Comparison of ENCODE assay signal across 32 cellular contexts in the genomic region with DNA sequence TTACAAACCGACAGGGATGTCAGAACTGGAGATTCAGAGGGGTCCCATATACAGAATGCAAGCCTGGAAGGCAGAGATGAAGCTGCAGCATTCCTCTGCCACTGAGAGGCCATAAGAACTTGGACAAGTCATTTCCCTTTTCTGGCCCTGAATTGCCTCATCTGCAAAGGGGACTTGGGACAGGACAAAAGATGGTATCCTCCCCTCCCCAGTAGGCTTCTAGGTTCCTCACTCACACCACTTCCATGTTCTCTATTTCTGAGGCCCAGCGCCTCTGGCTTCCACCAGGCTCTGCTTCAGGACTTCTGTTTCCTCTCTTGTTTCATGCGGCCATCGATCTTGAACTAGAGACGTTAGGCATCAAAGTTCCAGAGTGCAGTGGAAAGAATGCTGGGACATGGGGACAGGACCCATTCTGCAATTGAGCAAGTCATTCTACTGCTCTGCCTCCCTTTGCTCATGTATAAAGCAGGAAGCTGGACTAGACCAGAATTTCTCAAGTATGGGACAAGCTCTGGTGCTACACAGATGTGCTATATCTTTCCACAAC. TPM values are rescaled to one million over a fixed set of nuclear protein-coding genes. Genes with fewer than 3 reads are reported as not detected.
A peak's percentile ranks its signal among the peaks of the same experiment; 100 is the strongest.
DNase-seq lines count a peak whose midpoint lies in the region; ATAC-seq, FAIRE-seq and TF ChIP-seq lines count a peak whose summit lies in the region.
"Had no signal": no experiment of that assay in that cellular context is flagged by ENCODE, and none has a peak within 500 bp of the region (broad histone marks: within the 10 kb centered on the region; RNA-seq: fewer than 3 reads in every experiment).

No MANE protein-coding gene starts in this region.

- DNase-seq in AML-193 (lab: John Stamatoyannopoulos, UW) (peak; percentile 60 to 81), MV-4-11 (lab: John Stamatoyannopoulos, UW) (peak; percentile 76), H1 (ENCODE audit: low read depth in 1 of 2, low spot score in 2 of 2) (no peak), NCI-H446 treated with DMSO at 0.1 percent for 48 hours (lab: John Stamatoyannopoulos, UW) (no peak)
- no peak for DNase-seq in activated CD4-positive, alpha-beta T cell treated with anti-CD3 and anti-CD28 coated beads for 36 hours
- DNase-seq: activated CD4-positive, alpha-beta T cell treated with anti-CD3 and anti-CD28 coated beads for 48 hours; activated effector memory CD4-positive, alpha-beta T cell treated with anti-CD3 and anti-CD28 coated beads, Interleukin-2, amount 50 U/mL, for 16 hours; activated naive CD8-positive, alpha-beta T cell treated with anti-CD3 and anti-CD28 coated beads for 36 hours; activated T-cell treated with anti-CD3 and anti-CD28 coated beads, Interleukin-2, amount 50 U/mL, for 1 hour; C1 segment of cervical spinal cord; DND-41; gastrocnemius medialis; hypothalamus; immature natural killer cell; Karpas-422; mesendoderm; NCI-H1105; NCI-H187 treated with DMSO at 0.1 percent for 48 hours; NCI-H524 treated with DMSO at 0.1 percent for 48 hours; nucleus accumbens; RPMI8226; stimulated activated naive CD8-positive, alpha-beta T cell treated with anti-CD3 and anti-CD28 coated beads, Interleukin-15, amount 100 ng/mL, for 72 hours had no signal

- H2BK12ac ChIP-seq in H1 (ENCODE audit: low read depth, low read length) = no peak overlapping the region

- CTCF ChIA-PET in H1 (lab: Charles Lee; ENCODE audit: partially characterized antibody) = interaction anchor here (1.3 to 5.8 kb wide), 4 partner anchors 10 to 123 kb away, joined by 4 to 39 read pairs (median 7); no protein-coding TSS in a partner anchor
- CTCF ChIA-PET in activated CD4-positive, alpha-beta T cell treated with anti-CD3 and anti-CD28 coated beads for 36 hours (lab: Charles Lee) = no interaction called here

- H3K14ac ChIP-seq in H1 (ENCODE audit: insufficient read length) = no peak overlapping the region

- H3K36me3 ChIP-seq in H1 (ENCODE audit: control insufficient read depth in 2 of 4, insufficient read depth in 4 of 4, low read length in 3 of 4) (no peaks in the 10 kb centered on the region), neutrophil (no peaks in the 10 kb centered on the region)
- H3K36me3 ChIP-seq: gastrocnemius medialis had no signal

- TF ChIP-seq CTCF in H1 (IDR thresholded peaks at IDR 0.05; ENCODE audit: control extremely low read depth in 1 of 3, insufficient read depth in 1 of 3, low read depth in 1 of 3, low read length in 3 of 3) = no peak
- TF ChIP-seq CTCF in neutrophil (IDR thresholded peaks at IDR 0.05) = no peak

- H2BK15ac ChIP-seq in H1 (ENCODE audit: low read length) = 0 out of 2 replicates have a peak overlapping the region, but pooled peaks have one; percentile 31

- H3K79me1 ChIP-seq in H1 (ENCODE audit: low read depth, low read length) = no peaks in the 10 kb centered on the region

- no peak overlapping the region for H3K4ac ChIP-seq in H1 (replicated peaks; ENCODE audit: insufficient read length, low read depth, low read length)

- no peaks in the 10 kb centered on the region for H3K79me2 ChIP-seq in H1 (ENCODE audit: control insufficient read depth in 1 of 2, insufficient read depth in 2 of 2, low read length in 2 of 2)

- H4K8ac ChIP-seq in H1 (ENCODE audit: extremely low read depth, insufficient read depth, low read length) = no peak overlapping the region

- intact Hi-C loops in activated CD4-positive, alpha-beta T cell treated with anti-CD3 and anti-CD28 coated beads for 36 hours (cut with DNase I, micrococcal nuclease) = no loop called here

- no peak overlapping the region for H4K91ac ChIP-seq in H1 (replicated peaks; ENCODE audit: insufficient read length, low read length)

- 86% methylated on average over 5 of the region's 5 CpGs; no CpG with 5 or more reads in 1 of the 2 experiments for WGBS in H1 (ENCODE audit: extremely low coverage in 1 of 2, insufficient coverage in 1 of 2, insufficient read length in 1 of 2, insufficient replicate concordance in 2 of 2, low coverage in 1 of 2, low lambda C conversion rate in 2 of 2, missing lambda C conversion rate in 1 of 2), 2 experiments

- no peak overlapping the region for H3K18ac ChIP-seq in H1 (ENCODE audit: extremely low read depth, low read length)

- no peak overlapping the region for H2BK5ac ChIP-seq in H1 (ENCODE audit: low read depth, low read length)

- TF ChIP-seq RAD21 in H1 (IDR thresholded peaks at IDR 0.05 in 1 of 2, conservative IDR thresholded peaks at IDR 0.05 in 1 of 2; ENCODE audit: low read depth in 2 of 2, low read length in 2 of 2) = no peak

- H4K20me1 ChIP-seq in H1 (replicated peaks in 1 of 2; ENCODE audit: control insufficient read depth in 1 of 2, insufficient read depth in 2 of 2, low read length in 2 of 2) = no peaks in the 10 kb centered on the region

- H3K27ac ChIP-seq in H1 (ENCODE audit: low read depth, low read length) (no peak overlapping the region), neutrophil (peak overlapping the region; percentile 73)
- H3K27ac ChIP-seq: gastrocnemius medialis, VCaP had no signal

- TF ChIP-seq POLR2A in H1 (IDR thresholded peaks at IDR 0.05; ENCODE audit: control extremely low read depth in 1 of 2, low read depth in 2 of 2, low read length in 2 of 2) = no peak

- peaks cover 2% of the 10 kb centered on the region for H3K27me3 Mint-ChIP-seq in activated CD4-positive, alpha-beta T cell treated with anti-CD3 and anti-CD28 coated beads for 36 hours
- H3K27me3 Mint-ChIP-seq: dendritic cell treated with granulocyte-macrophage colony-stimulating factor and Interleukin-4, amounts not matched to agents 40 ng/mL and 50 ng/mL, for 4 days had no signal

- H3K23ac ChIP-seq in H1 (ENCODE audit: insufficient read length) = no peak overlapping the region

- ATAC-seq in activated CD4-positive, alpha-beta T cell treated with anti-CD3 and anti-CD28 coated beads for 36 hours = no peak
- no peak for ATAC-seq in HG02623 (IDR thresholded peaks at IDR 0.05; ENCODE audit: unreplicated experiment)
- ATAC-seq: gastrocnemius medialis; HCT116; SK-N-SH treated with all-trans-retinoic acid at 6 μM for 48 hours; stimulated activated naive CD8-positive, alpha-beta T cell treated with anti-CD3 and anti-CD28 coated beads, Interleukin-15, amount 100 ng/mL, for 72 hours had no signal

- no peaks in the 10 kb centered on the region; a peak in 2 of 7 replicates for H3K4me1 ChIP-seq in H1 (replicated peaks in 1 of 4; ENCODE audit: control insufficient read depth in 3 of 4, insufficient read depth in 4 of 4, low read length in 3 of 4)
- peaks cover 30 to 32% of the 10 kb centered on the region in 2 experiments for H3K4me1 ChIP-seq in neutrophil (ENCODE audit: control insufficient read depth in 1 of 2, insufficient read depth in 1 of 2, low read depth in 1 of 2, low read length in 1 of 2)

- FAIRE-seq in H1 (lab: Jason Lieb, UNC) = no peak
- FAIRE-seq: astrocyte had no signal

- POLR2A ChIA-PET in H1 (lab: Charles Lee; ENCODE audit: partially characterized antibody) = interaction anchor here (1.5 kb wide), 1 partner anchor 9 kb away, joined by 3 read pairs; no protein-coding TSS in a partner anchor
- POLR2A ChIA-PET in activated CD4-positive, alpha-beta T cell treated with anti-CD3 and anti-CD28 coated beads for 36 hours (lab: Charles Lee) = no interaction called here

- no peak overlapping the region for H3K4me3 ChIP-seq in H1 (ENCODE audit: extremely low read depth in 1 of 4, insufficient read depth in 2 of 4, low read depth in 3 of 4, low read length in 4 of 4)
- H3K4me3 ChIP-seq in neutrophil (ENCODE audit: low read depth in 1 of 2, low read length in 1 of 2) = peak overlapping the region in 1 of 2 experiments; percentile 24
- H3K4me3 ChIP-seq: gastrocnemius medialis had no signal

- H3K36me3 Mint-ChIP-seq in activated CD4-positive, alpha-beta T cell treated with anti-CD3 and anti-CD28 coated beads for 36 hours (ENCODE audit: low read depth) = no peaks in the 10 kb centered on the region
- H3K36me3 Mint-ChIP-seq: activated naive CD8-positive, alpha-beta T cell treated with anti-CD3 and anti-CD28 coated beads for 36 hours; immature natural killer cell had no signal

- no peak overlapping the region for H3K27ac Mint-ChIP-seq in activated CD4-positive, alpha-beta T cell treated with anti-CD3 and anti-CD28 coated beads for 36 hours
- H3K27ac Mint-ChIP-seq: dendritic cell treated with granulocyte-macrophage colony-stimulating factor and Interleukin-4, amounts not matched to agents 40 ng/mL and 50 ng/mL, for 4 days; immature natural killer cell; stimulated activated naive CD8-positive, alpha-beta T cell treated with anti-CD3 and anti-CD28 coated beads, Interleukin-15, amount 100 ng/mL, for 72 hours had no signal

- no peaks in the 10 kb centered on the region for H3K23me2 ChIP-seq in H1 (ENCODE audit: low read depth, low read length)

- H2BK20ac ChIP-seq in H1 (ENCODE audit: low read length) = no peak overlapping the region

- H3K27me3 ChIP-seq in H1 (replicated peaks in 1 of 4; ENCODE audit: control insufficient read depth in 3 of 4, extremely low read depth in 1 of 4, insufficient read depth in 3 of 4, low read length in 3 of 4) = no peaks in the 10 kb centered on the region
- H3K27me3 ChIP-seq in neutrophil = no peaks in the 10 kb centered on the region
- H3K27me3 ChIP-seq: gastrocnemius medialis had no signal

- H3K9me3 Mint-ChIP-seq in activated CD4-positive, alpha-beta T cell treated with anti-CD3 and anti-CD28 coated beads for 36 hours (ENCODE audit: low read depth) = no peaks in the 10 kb centered on the region
- H3K9me3 Mint-ChIP-seq: activated naive CD8-positive, alpha-beta T cell treated with anti-CD3 and anti-CD28 coated beads for 36 hours; dendritic cell treated with granulocyte-macrophage colony-stimulating factor and Interleukin-4, amounts not matched to agents 40 ng/mL and 50 ng/mL, for 4 days; immature natural killer cell; stimulated activated naive CD8-positive, alpha-beta T cell treated with anti-CD3 and anti-CD28 coated beads, Interleukin-15, amount 100 ng/mL, for 72 hours had no signal

- H4K5ac ChIP-seq in H1 (ENCODE audit: insufficient read length, low read depth, low read length) = no peak overlapping the region

- H2AK5ac ChIP-seq in H1 (ENCODE audit: low read depth, low read length) = no peak overlapping the region

- no peaks in the 10 kb centered on the region for H3K4me1 Mint-ChIP-seq in activated CD4-positive, alpha-beta T cell treated with anti-CD3 and anti-CD28 coated beads for 36 hours
- H3K4me1 Mint-ChIP-seq: stimulated activated naive CD8-positive, alpha-beta T cell treated with anti-CD3 and anti-CD28 coated beads, Interleukin-15, amount 100 ng/mL, for 72 hours had no signal

- no peak for TF ChIP-seq EP300 in H1 (IDR thresholded peaks at IDR 0.05; ENCODE audit: borderline replicate concordance in 1 of 2, low read depth in 2 of 2, low read length in 2 of 2)

- H3K56ac ChIP-seq in H1 (replicated peaks; ENCODE audit: insufficient read length, low read depth, low read length) = no peak overlapping the region

- H3K9ac ChIP-seq in H1 (replicated peaks in 1 of 4; ENCODE audit: extremely low read depth in 1 of 4, low read depth in 3 of 4, low read length in 3 of 4) = no peak overlapping the region

- H3K9me3 ChIP-seq in H1 (ENCODE audit: insufficient read depth in 2 of 2, low read depth in 1 of 2, low read length in 1 of 2) (no peaks in the 10 kb centered on the region), neutrophil (no peaks in the 10 kb centered on the region)
- H3K9me3 ChIP-seq: gastrocnemius medialis had no signal

- no peak overlapping the region for H2BK120ac ChIP-seq in H1 (replicated peaks; ENCODE audit: low read depth, low read length)

- H2AFZ ChIP-seq in H1 (ENCODE audit: low read length) = 0 out of 2 replicates have a peak overlapping the region, but pooled peaks have one; percentile 22

- H3K4me2 ChIP-seq in H1 (ENCODE audit: insufficient read depth in 1 of 2, low read depth in 2 of 2, low read length in 2 of 2) = no peak overlapping the region

- no peak overlapping the region for H3K4me3 Mint-ChIP-seq in activated CD4-positive, alpha-beta T cell treated with anti-CD3 and anti-CD28 coated beads for 36 hours
- H3K4me3 Mint-ChIP-seq: activated naive CD8-positive, alpha-beta T cell treated with anti-CD3 and anti-CD28 coated beads for 36 hours; dendritic cell treated with granulocyte-macrophage colony-stimulating factor and Interleukin-4, amounts not matched to agents 40 ng/mL and 50 ng/mL, for 4 days; immature natural killer cell; stimulated activated naive CD8-positive, alpha-beta T cell treated with anti-CD3 and anti-CD28 coated beads, Interleukin-15, amount 100 ng/mL, for 72 hours had no signal

RNA-seq across cellular contexts. Expression of gene TM4SF4, which starts 1.7 kb away (rescaled TPM):
- total RNA-seq in H1 (2021; fragmentation: NEBNext Ultra II Directional; extraction: Animal tissue kit (Norgen Biotek cat#: 25700)) = not detected in 2 replicates
- not detected in 2 replicates for polyA plus RNA-seq in H1 (2011; rRNA removed)
- polyA plus RNA-seq in H1 (2011; cell fraction: cytosol; rRNA removed) = not detected
- not detected for polyA plus RNA-seq in H1 (2011; cell fraction: nucleus; rRNA removed)
- polyA plus RNA-seq in H1 (2012, experiment 1 of 2) = not detected in 4 replicates
- polyA plus RNA-seq in H1 (2012, experiment 2 of 2) = not detected
- not detected for polyA plus RNA-seq in H1 (2013, experiment 1 of 2)
- not detected for polyA plus RNA-seq in H1 (2013, experiment 2 of 2)
- polyA minus RNA-seq in H1 (2011; rRNA and poly(A)+ RNA removed) = not detected in 2 replicates
- polyA minus RNA-seq in H1 (2011; cell fraction: cytosol; rRNA and poly(A)+ RNA removed) = not detected
- not detected for polyA minus RNA-seq in H1 (2011; cell fraction: nucleus; rRNA and poly(A)+ RNA removed)
- not detected for total RNA-seq in activated CD4-positive, alpha-beta T cell treated with anti-CD3 and anti-CD28 coated beads for 36 hours
- total RNA-seq: activated CD8-positive, alpha-beta memory T cell treated with anti-CD3 and anti-CD28 coated beads for 36 hours; activated naive CD8-positive, alpha-beta T cell treated with anti-CD3 and anti-CD28 coated beads for 36 hours; astrocyte; skeletal muscle tissue; T-helper 2 cell treated with Interferon-gamma antibody and Interleukin-4, amounts not matched to agents 100 ng/mL and 5 ng/mL, for 36 hours had no signal
- polyA plus RNA-seq: immature natural killer cell had no signal

Comparison
In these comparisons a context has a peak if more than half of its experiments do, and no peak if none do; other contexts are left out.
1. DNase-seq: peak in AML-193 (2 of 2) and MV-4-11 (single experiment); none in H1 (0 of 2), activated CD4-positive, alpha-beta T cell treated with anti-CD3 and anti-CD28 coated beads for 36 hours (single experiment) and NCI-H446 treated with DMSO at 0.1 percent for 48 hours (single experiment).